In the genomic region with DNA sequence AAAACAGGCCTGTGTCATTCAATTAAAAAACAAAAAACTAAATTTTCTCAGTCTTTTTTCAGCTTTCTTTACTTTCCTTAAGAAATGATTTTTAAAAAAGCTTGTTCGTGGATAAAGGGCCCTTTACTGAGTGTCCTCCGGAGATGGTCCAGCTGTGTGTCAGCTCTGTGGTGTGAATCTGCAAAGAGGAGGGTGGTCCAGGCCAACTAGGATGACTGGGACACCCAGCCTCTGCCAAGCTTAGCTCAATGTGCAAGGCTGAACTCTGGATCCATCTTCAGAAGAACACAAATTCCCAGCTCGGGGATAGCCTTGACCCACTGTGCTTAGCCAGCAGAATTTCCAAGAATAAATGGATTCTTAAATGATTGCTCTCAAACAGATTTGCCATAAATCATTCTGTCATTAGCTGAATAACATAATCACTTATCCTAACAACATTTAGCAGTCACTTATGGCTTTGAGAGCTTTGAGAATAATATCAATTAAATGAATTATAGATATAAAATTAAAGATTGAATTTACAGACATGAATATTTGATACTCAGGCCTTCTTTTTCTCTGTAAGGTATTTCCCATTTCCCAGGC, we compare ENCODE assay signal across 23 cellular contexts. TPM values are rescaled to one million over a fixed set of nuclear protein-coding genes. Genes with fewer than 3 reads are reported as not detected.
A peak's percentile ranks its signal among the peaks of the same experiment; 100 is the strongest.
DNase-seq lines count a peak whose midpoint lies in the region; ATAC-seq, FAIRE-seq and TF ChIP-seq lines count a peak whose summit lies in the region.
"Had no signal": no experiment of that assay in that cellular context is flagged by ENCODE, and none has a peak within 500 bp of the region (broad histone marks: within the 10 kb centered on the region; RNA-seq: fewer than 3 reads in every experiment).

No MANE protein-coding gene starts in this region.

- intact Hi-C loops in ovary (cut with DNase I) (no loop called here), pancreas (cut with DNase I) (no loop called here)

- TF ChIP-seq CTCF in ovary (IDR thresholded peaks at IDR 0.05) (no peak), pancreas (IDR thresholded peaks at IDR 0.05) (no peak)

- no peak for ATAC-seq in pancreas

- H3K4me1 ChIP-seq in ovary (ENCODE audit: insufficient read depth) (no peaks in the 10 kb centered on the region), pancreas (no peaks in the 10 kb centered on the region)
- H3K4me1 ChIP-seq: BLaER1 had no signal

- no peak overlapping the region for H3K27ac ChIP-seq in ovary
- no peak overlapping the region for H3K27ac ChIP-seq in pancreas
- H3K27ac ChIP-seq: 22Rv1, BLaER1 had no signal

- no peak for FAIRE-seq in pancreas (lab: Jason Lieb, UNC)

- POLR2A ChIA-PET in HEK293T (lab: Yijun Ruan, JAX): interaction anchor here (0.8 kb wide), 2 partner anchors 15 to 217 kb away, joined by 3 read pairs; a partner anchor contains a TSS

- no peak overlapping the region for H3K4me3 ChIP-seq in ovary
- no peak overlapping the region for H3K4me3 ChIP-seq in pancreas
- H3K4me3 ChIP-seq: BLaER1 had no signal

- CTCF ChIA-PET in HEK293T (lab: Yijun Ruan, JAX): interaction anchor here (0.9 to 1.1 kb wide), 2 partner anchors 14 kb away, joined by 3 to 6 read pairs; a partner anchor contains a TSS

- no peak for TF ChIP-seq EP300 in ovary (IDR thresholded peaks at IDR 0.05)

- H3K9me3 ChIP-seq in ovary: no peaks in the 10 kb centered on the region
- no peaks in the 10 kb centered on the region for H3K9me3 ChIP-seq in pancreas
- H3K9me3 ChIP-seq: BLaER1 had no signal

- no peak for TF ChIP-seq POLR2A in ovary (IDR thresholded peaks at IDR 0.05)

- H3K36me3 ChIP-seq in ovary (no peaks in the 10 kb centered on the region), pancreas (no peaks in the 10 kb centered on the region)
- H3K36me3 ChIP-seq: BLaER1 had no signal

- H3K27me3 ChIP-seq in ovary (no peaks in the 10 kb centered on the region), pancreas (no peaks in the 10 kb centered on the region)
- H3K27me3 ChIP-seq: BLaER1 had no signal

- 13 to 19% (median 16%) methylated on average over 3 of the region's 3 CpGs for WGBS in ovary, 3 donors
- WGBS in pancreas, 2 donors: 64% methylated on average over 3 of the region's 3 CpGs

- DNase-seq in NCI-H1105 treated with DMSO at 0.1 percent for 48 hours (lab: John Stamatoyannopoulos, UW): peak; percentile 34
- no peak for DNase-seq in NCI-H1105 (lab: John Stamatoyannopoulos, UW)
- no peak for DNase-seq in HEK293T (ENCODE audit: extremely low spot score)
- DNase-seq in left kidney (ENCODE audit: low read depth, low spot score): peak; percentile 29
- peak; percentile 9 to 41 (median 25) for DNase-seq in ovary
- no peak for DNase-seq in hepatic stellate cell (ENCODE audit: low spot score)
- DNase-seq in pancreas: no peak
- no peak for DNase-seq in stimulated activated CD4-positive, alpha-beta T cell treated with anti-CD3 and anti-CD28 coated beads, Interleukin-1b, Interleukin-23, amount 100 ng/mL, for 48 hours
- DNase-seq: ACHN; CD4-positive, alpha-beta T cell; COR-L47; DMS79; KG1; NCI-H1092; NCI-H146; NCI-H2029; NCI-H2171; NCI-H345; NCI-H524; NCI-H82; SHP77 had no signal

TF ChIP-seq in HEK293T, 16 proteins besides CTCF, POLR2A, EP300 and RAD21:
- no peak for TF ChIP-seq BHLHE40 (IDR thresholded peaks at IDR 0.05; ENCODE audit: borderline replicate concordance)
- no peak for TF ChIP-seq ZNF384 (IDR thresholded peaks at IDR 0.05)
- TF ChIP-seq FOXK2 (IDR thresholded peaks at IDR 0.05): no peak
- TF ChIP-seq FOXA1 (IDR thresholded peaks at IDR 0.05): no peak
- TF ChIP-seq, protein P1, sequence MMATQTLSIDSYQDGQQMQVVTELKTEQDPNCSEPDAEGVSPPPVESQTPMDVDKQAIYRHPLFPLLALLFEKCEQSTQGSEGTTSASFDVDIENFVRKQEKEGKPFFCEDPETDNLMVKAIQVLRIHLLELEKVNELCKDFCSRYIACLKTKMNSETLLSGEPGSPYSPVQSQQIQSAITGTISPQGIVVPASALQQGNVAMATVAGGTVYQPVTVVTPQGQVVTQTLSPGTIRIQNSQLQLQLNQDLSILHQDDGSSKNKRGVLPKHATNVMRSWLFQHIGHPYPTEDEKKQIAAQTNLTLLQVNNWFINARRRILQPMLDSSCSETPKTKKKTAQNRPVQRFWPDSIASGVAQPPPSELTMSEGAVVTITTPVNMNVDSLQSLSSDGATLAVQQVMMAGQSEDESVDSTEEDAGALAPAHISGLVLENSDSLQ (IDR thresholded peaks at IDR 0.05): peak; percentile 75

RNA-seq across cellular contexts. Expression of a gene that starts 14.3 kb away (rescaled TPM):
- total RNA-seq in ovary (1 to 10 TPM in 2 of 7 donors, under 1 TPM in 5; 0.20 to 1.2 (median 0.68) TPM), pancreas (under 1 TPM; 0.04 to 0.41 (median 0.13) TPM)
- polyA plus RNA-seq in ovary (1 to 10 TPM in 1 of 2 donors, under 1 TPM in 1; 0.70 to 3.2 TPM), pancreas (under 1 TPM; 0.08 to 0.12 TPM)
- total RNA-seq: CD4-positive, alpha-beta T cell had no signal

RNA-seq across cellular contexts. Expression of a gene that starts 36.0 kb away (rescaled TPM):
- 1 to 10 TPM; 1.6 to 8.5 (median 3.0) TPM for total RNA-seq in ovary
- polyA plus RNA-seq in ovary: 10 to 100 TPM in 1 of 2 donors, 1 to 10 TPM in 1; 5.2 to 14.0 TPM
- 1 to 10 TPM in 2 of 6 donors, under 1 TPM in 3, not detected in 1; 0.44 to 4.2 (median 0.98) TPM for total RNA-seq in pancreas
- 1 to 10 TPM; 1.3 to 1.4 TPM for polyA plus RNA-seq in pancreas

RNA-seq across cellular contexts. Expression of a gene that starts 48.3 kb away (rescaled TPM):
- total RNA-seq in ovary (under 1 TPM in 1 of 7 donors, not detected in 6; 0.10 TPM), pancreas (not detected)
- polyA plus RNA-seq in ovary (under 1 TPM; 0.08 to 0.20 TPM), pancreas (under 1 TPM in 1 of 2 donors, not detected in 1; 0.12 TPM)
- total RNA-seq: CD4-positive, alpha-beta T cell had no signal

RNA-seq across cellular contexts. Expression of a gene that starts 56.4 kb away (rescaled TPM):
- not detected for total RNA-seq in ovary
- polyA plus RNA-seq in ovary: under 1 TPM in 1 of 2 donors, not detected in 1; 0.38 TPM
- not detected for total RNA-seq in pancreas
- not detected for polyA plus RNA-seq in pancreas
- total RNA-seq: CD4-positive, alpha-beta T cell had no signal

Comparison
In these comparisons a context has a peak if more than half of its experiments do, and no peak if none do; other contexts are left out.
1. DNase-seq: peak in NCI-H1105 treated with DMSO at 0.1 percent for 48 hours (single experiment), left kidney (single experiment) and ovary (5 of 5); none in NCI-H1105 (single experiment), HEK293T (single experiment), hepatic stellate cell (single experiment), pancreas (0 of 6) and stimulated activated CD4-positive, alpha-beta T cell treated with anti-CD3 and anti-CD28 coated beads, Interleukin-1b, Interleukin-23, amount 100 ng/mL, for 48 hours (single experiment).